In the genomic region with DNA sequence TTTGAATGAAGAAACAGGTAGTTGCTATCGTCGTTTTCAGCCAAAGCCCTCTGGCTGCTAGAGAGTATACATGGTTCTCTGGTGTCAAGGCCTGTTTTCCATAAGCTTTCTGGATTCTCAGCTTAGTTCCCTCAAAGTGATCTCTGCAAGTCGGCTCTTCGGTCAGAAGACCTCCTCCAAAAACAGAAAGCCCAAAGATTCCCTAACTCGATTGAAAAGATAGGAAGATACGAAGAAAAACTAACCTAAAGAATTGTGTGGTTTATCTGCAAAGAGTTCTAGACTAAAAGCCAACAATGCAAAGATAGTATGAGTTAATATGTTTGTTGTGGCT, we compare ENCODE assay signal across 9 cellular contexts. TPM values are rescaled to one million over a fixed set of nuclear protein-coding genes. Genes with fewer than 3 reads are reported as not detected.
A peak's percentile ranks its signal among the peaks of the same experiment; 100 is the strongest.
DNase-seq lines count a peak whose midpoint lies in the region; ATAC-seq, FAIRE-seq and TF ChIP-seq lines count a peak whose summit lies in the region.
"Had no signal": no experiment of that assay in that cellular context is flagged by ENCODE, and none has a peak within 500 bp of the region (broad histone marks: within the 10 kb centered on the region; RNA-seq: fewer than 3 reads in every experiment).

No MANE protein-coding gene starts in this region.

- WGBS in pancreas, 2 donors: 1% methylated on average over 6 of the region's 6 CpGs

- H3K36me3 ChIP-seq in pancreas: no peaks in the 10 kb centered on the region

- H3K4me3 ChIP-seq in fibroblast of mammary gland (ENCODE audit: control insufficient read depth, low read depth, low read length) (peak overlapping the region; percentile 97), pancreas (peak overlapping the region; percentile 59 to 80 (median 76))

- H3K27me3 ChIP-seq in pancreas: no peaks in the 10 kb centered on the region

- POLR2A ChIA-PET in HEK293T (lab: Yijun Ruan, JAX): interaction anchor here (0.6 to 2.2 kb wide), 13 partner anchors 10 to 506 kb away, joined by 3 to 12 read pairs (median 5); no protein-coding TSS in a partner anchor

- no peak for TF ChIP-seq CTCF in fibroblast of mammary gland (conservative IDR thresholded peaks at IDR 0.05; ENCODE audit: control insufficient read depth, insufficient read depth, low read depth, low read length)
- TF ChIP-seq CTCF in pancreas (IDR thresholded peaks at IDR 0.05): no peak

- peaks cover 0 to 12% (median 0%) of the 10 kb centered on the region in 3 donors for H3K4me1 ChIP-seq in pancreas

- intact Hi-C loops in pancreas (cut with DNase I): no loop called here

- FAIRE-seq in pancreas (lab: Jason Lieb, UNC) (no peak), frontal cortex (lab: Jason Lieb, UNC) (no peak)
- FAIRE-seq: TTC549 had no signal

- H3K9me3 ChIP-seq in pancreas: no peaks in the 10 kb centered on the region

- peak overlapping the region; percentile 72 to 90 (median 84) for H3K27ac ChIP-seq in pancreas

- peak; percentile 21 for DNase-seq in ELF-1 (ENCODE audit: low read depth, low spot score)
- DNase-seq in HEK293T (ENCODE audit: extremely low spot score): peak; percentile 6
- DNase-seq in fibroblast of mammary gland (ENCODE audit: low read depth): peak; percentile 13
- DNase-seq in pancreas: no peak
- no peak for DNase-seq in GOT3 (lab: John Stamatoyannopoulos, UW)
- no peak for DNase-seq in frontal cortex (ENCODE audit: low spot score in 2 of 2)
- no peak for DNase-seq in NK-92 treated with Interleukin-12 subunit alpha and Interleukin-12 subunit beta, amount 100 ng/mL, for 24 hours (lab: John Stamatoyannopoulos, UW)

- CTCF ChIA-PET in HEK293T (lab: Yijun Ruan, JAX): interaction anchor here (1.0 kb wide), 1 partner anchor 9 kb away, joined by 3 read pairs; no protein-coding TSS in a partner anchor

- peak; percentile 24 for ATAC-seq in SK-N-SH treated with all-trans-retinoic acid at 6 μM for 48 hours
- ATAC-seq in pancreas: peak in 1 of 4 donors; percentile 6

TF ChIP-seq in HEK293T, 16 proteins besides CTCF, POLR2A, EP300 and RAD21:
- no peak for TF ChIP-seq FOXK2 (IDR thresholded peaks at IDR 0.05)
- TF ChIP-seq SUZ12 (IDR thresholded peaks at IDR 0.05): no peak
- no peak for TF ChIP-seq L3MBTL2 (conservative IDR thresholded peaks at IDR 0.05)
- no peak for TF ChIP-seq HDGF (IDR thresholded peaks at IDR 0.05; ENCODE audit: borderline replicate concordance)
- TF ChIP-seq ELF4 (IDR thresholded peaks at IDR 0.05): no peak
- no peak for TF ChIP-seq TARDBP (IDR thresholded peaks at IDR 0.05)
- TF ChIP-seq ZNF384 (IDR thresholded peaks at IDR 0.05): no peak
- TF ChIP-seq, protein P1, sequence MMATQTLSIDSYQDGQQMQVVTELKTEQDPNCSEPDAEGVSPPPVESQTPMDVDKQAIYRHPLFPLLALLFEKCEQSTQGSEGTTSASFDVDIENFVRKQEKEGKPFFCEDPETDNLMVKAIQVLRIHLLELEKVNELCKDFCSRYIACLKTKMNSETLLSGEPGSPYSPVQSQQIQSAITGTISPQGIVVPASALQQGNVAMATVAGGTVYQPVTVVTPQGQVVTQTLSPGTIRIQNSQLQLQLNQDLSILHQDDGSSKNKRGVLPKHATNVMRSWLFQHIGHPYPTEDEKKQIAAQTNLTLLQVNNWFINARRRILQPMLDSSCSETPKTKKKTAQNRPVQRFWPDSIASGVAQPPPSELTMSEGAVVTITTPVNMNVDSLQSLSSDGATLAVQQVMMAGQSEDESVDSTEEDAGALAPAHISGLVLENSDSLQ (IDR thresholded peaks at IDR 0.05): no peak
- TF ChIP-seq FOXM1 (IDR thresholded peaks at IDR 0.05; ENCODE audit: borderline replicate concordance): no peak
- TF ChIP-seq SP1 (IDR thresholded peaks at IDR 0.05): no peak
- TF ChIP-seq BHLHE40 (IDR thresholded peaks at IDR 0.05; ENCODE audit: borderline replicate concordance): no peak
- no peak for TF ChIP-seq ARNT (IDR thresholded peaks at IDR 0.05)
- TF ChIP-seq LEF1 (IDR thresholded peaks at IDR 0.05; ENCODE audit: borderline replicate concordance): no peak
- TF ChIP-seq FOXA1 (IDR thresholded peaks at IDR 0.05): no peak
- TF ChIP-seq NFRKB (IDR thresholded peaks at IDR 0.05): no peak
- no peak for TF ChIP-seq CTBP1 (IDR thresholded peaks at IDR 0.05; ENCODE audit: borderline replicate concordance)

TF ChIP-seq in SK-N-SH treated with all-trans-retinoic acid at 6 μM for 48 hours, 23 proteins besides CTCF, POLR2A, EP300 and RAD21:
- no peak for TF ChIP-seq ESRRG (CRISPR knock-in tag; IDR thresholded peaks at IDR 0.05)
- no peak for TF ChIP-seq GLIS3 (CRISPR knock-in tag; IDR thresholded peaks at IDR 0.05)
- TF ChIP-seq CSDC2 (CRISPR knock-in tag; IDR thresholded peaks at IDR 0.05): no peak
- TF ChIP-seq, protein P2, sequence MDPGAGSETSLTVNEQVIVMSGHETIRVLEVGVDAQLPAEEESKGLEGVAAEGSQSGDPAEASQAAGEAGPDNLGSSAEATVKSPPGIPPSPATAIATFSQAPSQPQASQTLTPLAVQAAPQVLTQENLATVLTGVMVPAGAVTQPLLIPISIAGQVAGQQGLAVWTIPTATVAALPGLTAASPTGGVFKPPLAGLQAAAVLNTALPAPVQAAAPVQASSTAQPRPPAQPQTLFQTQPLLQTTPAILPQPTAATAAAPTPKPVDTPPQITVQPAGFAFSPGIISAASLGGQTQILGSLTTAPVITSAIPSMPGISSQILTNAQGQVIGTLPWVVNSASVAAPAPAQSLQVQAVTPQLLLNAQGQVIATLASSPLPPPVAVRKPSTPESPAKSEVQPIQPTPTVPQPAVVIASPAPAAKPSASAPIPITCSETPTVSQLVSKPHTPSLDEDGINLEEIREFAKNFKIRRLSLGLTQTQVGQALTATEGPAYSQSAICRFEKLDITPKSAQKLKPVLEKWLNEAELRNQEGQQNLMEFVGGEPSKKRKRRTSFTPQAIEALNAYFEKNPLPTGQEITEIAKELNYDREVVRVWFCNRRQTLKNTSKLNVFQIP (CRISPR knock-in tag; IDR thresholded peaks at IDR 0.05; ENCODE audit: borderline replicate concordance, low read depth): no peak
- TF ChIP-seq ZFP30 (CRISPR knock-in tag; IDR thresholded peaks at IDR 0.05): no peak
- TF ChIP-seq ZNF565 (CRISPR knock-in tag; conservative IDR thresholded peaks at IDR 0.05; ENCODE audit: low read depth): no peak

RNA-seq across cellular contexts. Expression of gene ASCC3, which starts 0.5 kb away (rescaled TPM):
- total RNA-seq in pancreas (10 to 100 TPM; 11.9 to 20.3 (median 15.3) TPM), frontal cortex (33.0 TPM)
- polyA plus RNA-seq in pancreas: 1 to 10 TPM; 4.4 to 7.5 TPM

Comparison
In these comparisons a context has a peak if more than half of its experiments do, and no peak if none do; other contexts are left out.
1. DNase-seq: peak in ELF-1 (single experiment), HEK293T (single experiment) and fibroblast of mammary gland (single experiment); none in pancreas (0 of 6), GOT3 (single experiment), frontal cortex (0 of 2) and NK-92 treated with Interleukin-12 subunit alpha and Interleukin-12 subunit beta, amount 100 ng/mL, for 24 hours (single experiment).